Comparison of ENCODE assay signal across 1 cellular context in the genomic region with DNA sequence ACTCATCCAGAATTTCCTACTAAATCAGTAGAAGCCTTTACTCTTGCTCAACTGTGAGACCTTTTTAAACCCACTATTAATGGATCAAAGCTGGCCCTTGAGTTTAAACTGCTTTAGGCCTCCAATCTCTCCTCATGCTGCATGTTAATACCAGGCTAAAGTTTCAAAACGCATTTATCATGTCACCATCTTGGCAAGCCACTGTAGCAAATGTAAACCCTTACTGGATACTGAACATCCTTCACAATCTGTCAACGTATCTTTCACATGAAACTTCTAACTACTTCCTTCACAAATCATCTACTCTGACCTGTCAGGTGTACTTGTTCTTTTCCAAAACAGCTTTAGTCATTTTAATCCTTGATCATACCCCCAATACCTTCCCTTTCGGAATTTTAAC.
TF ChIP-seq lines count a peak whose summit lies in the region.

No MANE protein-coding gene starts in this region.

TF ChIP-seq in HepG2, 621 proteins besides CTCF, POLR2A, EP300 and RAD21:
- no peak for TF ChIP-seq MAF1 (CRISPR knock-in tag; IDR thresholded peaks at IDR 0.05; ENCODE audit: borderline replicate concordance)
- no peak for TF ChIP-seq KLF16 (CRISPR knock-in tag; IDR thresholded peaks at IDR 0.05)
- TF ChIP-seq ZNF761 (CRISPR knock-in tag; conservative IDR thresholded peaks at IDR 0.05): no peak
- no peak for TF ChIP-seq TSC22D2 (CRISPR knock-in tag; IDR thresholded peaks at IDR 0.05; ENCODE audit: borderline replicate concordance)
- TF ChIP-seq, protein P1, sequence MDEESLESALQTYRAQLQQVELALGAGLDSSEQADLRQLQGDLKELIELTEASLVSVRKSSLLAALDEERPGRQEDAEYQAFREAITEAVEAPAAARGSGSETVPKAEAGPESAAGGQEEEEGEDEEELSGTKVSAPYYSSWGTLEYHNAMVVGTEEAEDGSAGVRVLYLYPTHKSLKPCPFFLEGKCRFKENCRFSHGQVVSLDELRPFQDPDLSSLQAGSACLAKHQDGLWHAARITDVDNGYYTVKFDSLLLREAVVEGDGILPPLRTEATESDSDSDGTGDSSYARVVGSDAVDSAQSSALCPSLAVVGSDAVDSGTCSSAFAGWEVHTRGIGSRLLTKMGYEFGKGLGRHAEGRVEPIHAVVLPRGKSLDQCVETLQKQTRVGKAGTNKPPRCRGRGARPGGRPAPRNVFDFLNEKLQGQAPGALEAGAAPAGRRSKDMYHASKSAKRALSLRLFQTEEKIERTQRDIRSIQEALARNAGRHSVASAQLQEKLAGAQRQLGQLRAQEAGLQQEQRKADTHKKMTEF (CRISPR knock-in tag; IDR thresholded peaks at IDR 0.05): no peak
- TF ChIP-seq ZNF296 (CRISPR knock-in tag; conservative IDR thresholded peaks at IDR 0.05): no peak
- TF ChIP-seq HNRNPLL (IDR thresholded peaks at IDR 0.05; ENCODE audit: low read depth, low read length, poor library complexity, severe bottlenecking): no peak
- TF ChIP-seq, protein P2, sequence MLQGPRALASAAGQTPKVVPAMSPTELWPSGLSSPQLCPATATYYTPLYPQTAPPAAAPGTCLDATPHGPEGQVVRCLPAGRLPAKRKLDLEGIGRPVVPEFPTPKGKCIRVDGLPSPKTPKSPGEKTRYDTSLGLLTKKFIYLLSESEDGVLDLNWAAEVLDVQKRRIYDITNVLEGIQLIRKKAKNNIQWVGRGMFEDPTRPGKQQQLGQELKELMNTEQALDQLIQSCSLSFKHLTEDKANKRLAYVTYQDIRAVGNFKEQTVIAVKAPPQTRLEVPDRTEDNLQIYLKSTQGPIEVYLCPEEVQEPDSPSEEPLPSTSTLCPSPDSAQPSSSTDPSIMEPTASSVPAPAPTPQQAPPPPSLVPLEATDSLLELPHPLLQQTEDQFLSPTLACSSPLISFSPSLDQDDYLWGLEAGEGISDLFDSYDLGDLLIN (CRISPR knock-in tag; IDR thresholded peaks at IDR 0.05; ENCODE audit: borderline replicate concordance): no peak
- no peak for TF ChIP-seq SRSF4 (IDR thresholded peaks at IDR 0.05; ENCODE audit: low read depth, low read length, poor library complexity, severe bottlenecking)
- TF ChIP-seq ZNF101 (CRISPR knock-in tag; IDR thresholded peaks at IDR 0.05; ENCODE audit: borderline replicate concordance, low read depth): no peak
TF ChIP-seq in HepG2: peak in this region for 0.
